Comparison of ENCODE assay signal across 30 cellular contexts in genomic region chrX:3380603-3381002, GRCh38. TPM values are rescaled to one million over a fixed set of nuclear protein-coding genes. Genes with fewer than 3 reads are reported as not detected.
"Had no signal": no experiment of that assay in that cellular context is flagged by ENCODE, and none has a peak within 500 bp of the region (broad histone marks: within the 10 kb centered on the region; RNA-seq: fewer than 3 reads in every experiment).

No MANE protein-coding gene starts in this region.

- H3K4me1 Mint-ChIP-seq: endodermal cell had no signal

- H3K36me3 ChIP-seq: colonic mucosa, esophagus muscularis mucosa, esophagus squamous epithelium, gastrocnemius medialis, gastroesophageal sphincter, heart left ventricle, heart right ventricle had no signal

- H3K27ac Mint-ChIP-seq: dendritic cell treated with granulocyte-macrophage colony-stimulating factor and Interleukin-4, amounts not matched to agents 40 ng/mL and 50 ng/mL, for 4 days; effector memory CD8-positive, alpha-beta T cell; endodermal cell had no signal

- H3K9me3 Mint-ChIP-seq: effector memory CD8-positive, alpha-beta T cell had no signal

- H3K27me3 ChIP-seq: colonic mucosa, esophagus muscularis mucosa, esophagus squamous epithelium, foreskin keratinocyte, gastrocnemius medialis, gastroesophageal sphincter, heart left ventricle, heart right ventricle had no signal

- DNase-seq: colonic mucosa; cortex of kidney; dermis blood vessel endothelial cell; dorsolateral prefrontal cortex; effector CD4-positive, alpha-beta T cell; effector CD8-positive, alpha-beta T cell; effector memory CD4-positive, alpha-beta T cell; effector memory CD8-positive, alpha-beta T cell; endodermal cell; erythroblast; esophagus squamous epithelium; foreskin fibroblast; foreskin keratinocyte; foreskin melanocyte; gastrocnemius medialis; glutamatergic neuron; head of caudate nucleus; heart left ventricle; heart right ventricle had no signal

- H3K4me3 Mint-ChIP-seq: dendritic cell treated with granulocyte-macrophage colony-stimulating factor and Interleukin-4, amounts not matched to agents 40 ng/mL and 50 ng/mL, for 4 days; effector memory CD8-positive, alpha-beta T cell; endodermal cell had no signal

- ATAC-seq: effector memory CD8-positive, alpha-beta T cell; esophagus mucosa; foreskin keratinocyte; gastrocnemius medialis; gastroesophageal sphincter; heart left ventricle; heart right ventricle had no signal

- H3K4me3 ChIP-seq: colonic mucosa, coronary artery, dorsolateral prefrontal cortex, esophagus muscularis mucosa, esophagus squamous epithelium, gastrocnemius medialis, gastroesophageal sphincter, heart left ventricle, heart right ventricle had no signal

- H3K9me3 ChIP-seq: colonic mucosa, esophagus muscularis mucosa, esophagus squamous epithelium, gastrocnemius medialis, gastroesophageal sphincter, heart left ventricle had no signal

- H3K27ac ChIP-seq: colonic mucosa, coronary artery, dorsolateral prefrontal cortex, epithelial cell of prostate, esophagus muscularis mucosa, esophagus squamous epithelium, foreskin keratinocyte, gastrocnemius medialis, gastroesophageal sphincter, heart left ventricle, heart right ventricle had no signal

- FAIRE-seq: colon, endometrium, endothelial cell of umbilical vein, frontal cortex had no signal

- H3K4me1 ChIP-seq: colonic mucosa, esophagus muscularis mucosa, esophagus squamous epithelium, gastrocnemius medialis, gastroesophageal sphincter, heart left ventricle, heart right ventricle had no signal

- H3K27me3 Mint-ChIP-seq: dendritic cell treated with granulocyte-macrophage colony-stimulating factor and Interleukin-4, amounts not matched to agents 40 ng/mL and 50 ng/mL, for 4 days; effector memory CD8-positive, alpha-beta T cell had no signal

RNA-seq across cellular contexts. Expression of gene MXRA5, which starts 34.2 kb away (rescaled TPM):
- total RNA-seq: dermis microvascular lymphatic vessel endothelial cell, endothelial cell of umbilical vein had no signal
